Comparison of ENCODE assay signal across 9 cellular contexts in genomic region chr3:110526732-110527727, GRCh38.
DNase-seq lines count a peak whose midpoint lies in the region; ATAC-seq lines count a peak whose summit lies in the region.
"Had no signal": no experiment of that assay in that cellular context is flagged by ENCODE, and none has a peak within 500 bp of the region (broad histone marks: within the 10 kb centered on the region; RNA-seq: fewer than 3 reads in every experiment).

No MANE protein-coding gene starts in this region.

- no peaks in the 10 kb centered on the region for H3K27me3 ChIP-seq in SJCRH30

- H3K4me3 ChIP-seq in SJCRH30 (no peak overlapping the region), skeletal muscle cell (ENCODE audit: low read depth, low read length) (no peak overlapping the region)

- ATAC-seq in HG03442 (IDR thresholded peaks at IDR 0.05; ENCODE audit: unreplicated experiment), result no peak
- ATAC-seq in GM21381 (IDR thresholded peaks at IDR 0.05; ENCODE audit: unreplicated experiment), result no peak

- DNase-seq in H4 (ENCODE audit: low spot score), result peak; percentile 58
- peak; percentile 42 to 59 for DNase-seq in SJCRH30
- DNase-seq in fibroblast of the conjunctiva (ENCODE audit: low read depth), result peak; percentile 87
- DNase-seq in skeletal muscle cell (ENCODE audit: low read depth), result peak; percentile 90
- DNase-seq in GM19240 (ENCODE audit: insufficient read length, low spot score), result no peak
- no peak for DNase-seq in NCI-H2081 (lab: John Stamatoyannopoulos, UW)
- DNase-seq: stimulated activated CD8-positive, alpha-beta memory T cell treated with anti-CD3 and anti-CD28 coated beads, Interleukin-4, amount 100 ng/mL, for 48 hours had no signal

- H3K4me1 ChIP-seq in SJCRH30, result peaks cover 13% of the 10 kb centered on the region

- no peaks in the 10 kb centered on the region for H3K36me3 ChIP-seq in SJCRH30

- H3K9me3 ChIP-seq in SJCRH30 (replicated peaks), result no peaks in the 10 kb centered on the region

- H3K27ac ChIP-seq in SJCRH30, result peak overlapping the region; percentile 12; the same call in 1 of the 2 replicates

Comparison
In these comparisons a context has a peak if more than half of its experiments do, and no peak if none do; other contexts are left out.
1. DNase-seq: peak in H4 (single experiment), SJCRH30 (2 of 2), fibroblast of the conjunctiva (single experiment) and skeletal muscle cell (single experiment); none in GM19240 (single experiment) and NCI-H2081 (0 of 2).